Comparison of ENCODE assay signal across 17 cellular contexts in the genomic region with DNA sequence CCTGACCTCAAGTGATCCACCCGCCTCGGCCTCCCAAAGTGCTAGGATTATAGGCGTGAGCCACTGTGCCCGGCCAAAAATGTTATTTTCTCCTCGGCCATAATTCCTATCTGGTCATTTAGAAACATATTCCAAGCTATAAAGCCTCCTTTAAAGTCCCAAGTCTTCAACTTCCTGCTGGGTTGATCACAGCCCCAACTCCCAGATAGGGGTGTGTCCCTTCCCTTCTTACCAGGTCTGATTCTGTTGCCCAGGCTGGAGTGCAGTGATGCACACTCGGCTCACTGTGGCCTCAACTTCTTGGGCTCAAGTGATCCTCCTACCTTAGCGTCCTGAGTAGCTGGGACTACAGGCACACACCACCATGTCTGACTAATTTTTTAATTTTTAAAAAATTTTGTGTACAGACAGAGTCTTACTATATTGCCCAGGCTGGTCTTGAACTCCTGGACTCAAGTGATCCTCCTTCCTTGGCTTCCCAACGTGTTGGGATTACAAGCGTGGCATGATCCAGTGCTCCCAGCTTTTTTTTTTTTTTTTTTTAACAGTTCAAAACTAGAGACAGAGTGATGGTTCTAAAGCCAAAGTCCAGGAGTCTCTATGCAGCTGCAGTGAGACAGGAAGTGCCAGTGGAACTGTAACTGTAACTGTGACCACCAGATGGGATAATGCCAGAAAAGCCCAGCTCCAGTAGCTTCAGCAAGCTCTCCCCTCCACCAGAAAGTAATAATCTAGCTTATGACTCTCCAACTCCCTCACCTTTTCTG. TPM values are rescaled to one million over a fixed set of nuclear protein-coding genes. Genes with fewer than 3 reads are reported as not detected.
A peak's percentile ranks its signal among the peaks of the same experiment; 100 is the strongest.
DNase-seq lines count a peak whose midpoint lies in the region; ATAC-seq and TF ChIP-seq lines count a peak whose summit lies in the region.
"Had no signal": no experiment of that assay in that cellular context is flagged by ENCODE, and none has a peak within 500 bp of the region (broad histone marks: within the 10 kb centered on the region; RNA-seq: fewer than 3 reads in every experiment).

No MANE protein-coding gene starts in this region.

- no peak overlapping the region for H3K27ac ChIP-seq in right cardiac atrium (ENCODE audit: low read length)
- H3K27ac ChIP-seq: adrenal gland had no signal

- peak overlapping the region; percentile 70 for H3K27ac Mint-ChIP-seq in activated CD8-positive, alpha-beta T cell treated with anti-CD3 and anti-CD28 coated beads, Interleukin-2, amount 10 ng/mL, durations not matched to agents 7 days and 5 days
- H3K27ac Mint-ChIP-seq: activated CD4-positive, alpha-beta T cell treated with anti-CD3 and anti-CD28 coated beads, Interleukin-2, amount 10 ng/mL, durations not matched to agents 7 days and 5 days; T-helper 2 cell treated with Interferon-gamma antibody and Interleukin-4, amounts not matched to agents 5 μg/mL and 100 μg/mL, for 36 hours had no signal

- no peak overlapping the region for H3K4me3 Mint-ChIP-seq in activated CD8-positive, alpha-beta T cell treated with anti-CD3 and anti-CD28 coated beads, Interleukin-2, amount 10 ng/mL, durations not matched to agents 7 days and 5 days
- H3K4me3 Mint-ChIP-seq: activated CD4-positive, alpha-beta T cell treated with anti-CD3 and anti-CD28 coated beads, Interleukin-2, amount 10 ng/mL, durations not matched to agents 7 days and 5 days; activated T-cell treated with anti-CD3 and anti-CD28 coated beads, Interleukin-2, amount 50 U/mL, for 72 hours; T-helper 2 cell treated with Interferon-gamma antibody and Interleukin-4, amounts not matched to agents 5 μg/mL and 100 μg/mL, for 36 hours had no signal

- peaks cover 26% of the 10 kb centered on the region for H3K36me3 Mint-ChIP-seq in activated CD8-positive, alpha-beta T cell treated with anti-CD3 and anti-CD28 coated beads, Interleukin-2, amount 10 ng/mL, durations not matched to agents 7 days and 5 days (ENCODE audit: low read depth)

- POLR2A ChIA-PET in activated CD8-positive, alpha-beta T cell treated with anti-CD3 and anti-CD28 coated beads, Interleukin-2, amount 10 ng/mL, durations not matched to agents 7 days and 5 days (lab: Charles Lee): interaction anchor here (1.0 kb wide), 1 partner anchor 10 kb away, joined by 4 read pairs; no protein-coding TSS in a partner anchor

- H3K4me1 Mint-ChIP-seq in activated CD8-positive, alpha-beta T cell treated with anti-CD3 and anti-CD28 coated beads, Interleukin-2, amount 10 ng/mL, durations not matched to agents 7 days and 5 days (ENCODE audit: low read depth): peaks cover 7% of the 10 kb centered on the region

- no peak overlapping the region for H3K4me3 ChIP-seq in right cardiac atrium (ENCODE audit: low read length)
- H3K4me3 ChIP-seq: adrenal gland had no signal

- H3K9me3 ChIP-seq in right cardiac atrium (ENCODE audit: control insufficient read depth, low read length): no peaks in the 10 kb centered on the region
- H3K9me3 ChIP-seq: adrenal gland, Caco-2 had no signal

- WGBS in right cardiac atrium: 85% methylated on average over 9 of the region's 9 CpGs

- H3K4me1 ChIP-seq in right cardiac atrium (ENCODE audit: control insufficient read depth, insufficient read depth, low read length): no peaks in the 10 kb centered on the region
- H3K4me1 ChIP-seq: adrenal gland, Caco-2 had no signal

- peak; percentile 38 for DNase-seq in cardiac septum (ENCODE audit: low spot score)
- no peak for DNase-seq in Right ventricle myocardium inferior (ENCODE audit: missing footprints)
- no peak for DNase-seq in activated CD8-positive, alpha-beta T cell treated with anti-CD3 and anti-CD28 coated beads, Interleukin-2, amount 10 ng/mL, durations not matched to agents 7 days and 5 days
- DNase-seq in left kidney (ENCODE audit: low read depth, low spot score): peak; percentile 21
- no peak for DNase-seq in right cardiac atrium
- no peak for DNase-seq in NCI-H1048 (lab: John Stamatoyannopoulos, UW)
- DNase-seq: activated CD4-positive, alpha-beta T cell treated with anti-CD3 and anti-CD28 coated beads, Interleukin-2, amount 10 ng/mL, durations not matched to agents 7 days and 5 days; activated T-cell treated with anti-CD3 and anti-CD28 coated beads, Interleukin-2, amount 50 U/mL, for 72 hours; adrenal gland; Caco-2; GDM1; IMR-90; NCI-H1105 treated with DMSO at 0.1 percent for 48 hours; stimulated activated naive CD4-positive, alpha-beta T cell had no signal

- no peaks in the 10 kb centered on the region for H3K27me3 ChIP-seq in right cardiac atrium (ENCODE audit: control insufficient read depth, insufficient read depth)
- H3K27me3 ChIP-seq: adrenal gland had no signal

- no peaks in the 10 kb centered on the region for H3K27me3 Mint-ChIP-seq in activated CD8-positive, alpha-beta T cell treated with anti-CD3 and anti-CD28 coated beads, Interleukin-2, amount 10 ng/mL, durations not matched to agents 7 days and 5 days (ENCODE audit: low read depth)
- H3K27me3 Mint-ChIP-seq: activated CD4-positive, alpha-beta T cell treated with anti-CD3 and anti-CD28 coated beads, Interleukin-2, amount 10 ng/mL, durations not matched to agents 7 days and 5 days had no signal

- intact Hi-C loops in cardiac septum (cut with DNase I): no loop called here
- intact Hi-C loops in Right ventricle myocardium inferior (cut with DNase I): no loop called here
- intact Hi-C loops in right cardiac atrium (cut with DNase I): no loop called here

- CTCF ChIA-PET in activated CD8-positive, alpha-beta T cell treated with anti-CD3 and anti-CD28 coated beads, Interleukin-2, amount 10 ng/mL, durations not matched to agents 7 days and 5 days (lab: Charles Lee): interaction anchor here (1.0 to 1.5 kb wide), 2 partner anchors 41 to 99 kb away, joined by 3 read pairs; no protein-coding TSS in a partner anchor

- no peaks in the 10 kb centered on the region for H3K9me3 Mint-ChIP-seq in activated CD8-positive, alpha-beta T cell treated with anti-CD3 and anti-CD28 coated beads, Interleukin-2, amount 10 ng/mL, durations not matched to agents 7 days and 5 days (ENCODE audit: insufficient read depth)
- H3K9me3 Mint-ChIP-seq: activated CD4-positive, alpha-beta T cell treated with anti-CD3 and anti-CD28 coated beads, Interleukin-2, amount 10 ng/mL, durations not matched to agents 7 days and 5 days; activated T-cell treated with anti-CD3 and anti-CD28 coated beads, Interleukin-2, amount 50 U/mL, for 72 hours; T-helper 2 cell treated with Interferon-gamma antibody and Interleukin-4, amounts not matched to agents 5 μg/mL and 100 μg/mL, for 36 hours had no signal

- ATAC-seq in Right ventricle myocardium inferior (no peak), HG03095 (IDR thresholded peaks at IDR 0.05; ENCODE audit: unreplicated experiment) (no peak), SK-N-SH treated with all-trans-retinoic acid at 6 μM for 48 hours (no peak), right cardiac atrium (no peak)
- no peak for ATAC-seq in activated CD8-positive, alpha-beta T cell treated with anti-CD3 and anti-CD28 coated beads, Interleukin-2, amount 10 ng/mL, durations not matched to agents 7 days and 5 days
- ATAC-seq: activated T-cell treated with anti-CD3 and anti-CD28 coated beads, Interleukin-2, amount 50 U/mL, for 72 hours had no signal

TF ChIP-seq in SK-N-SH treated with all-trans-retinoic acid at 6 μM for 48 hours, 23 proteins besides CTCF, POLR2A, EP300 and RAD21:
- TF ChIP-seq ISL1 (CRISPR knock-in tag; IDR thresholded peaks at IDR 0.05): no peak

RNA-seq across cellular contexts. Expression of a gene that starts 8.2 kb away (rescaled TPM):
- total RNA-seq in cardiac septum (48.1 TPM), Right ventricle myocardium inferior (57.9 TPM), right cardiac atrium (10 to 100 TPM; 42.9 to 50.5 (median 46.3) TPM)
- total RNA-seq in activated CD8-positive, alpha-beta T cell treated with anti-CD3 and anti-CD28 coated beads, Interleukin-2, amount 10 ng/mL, durations not matched to agents 7 days and 5 days: 10 to 100 TPM; 35.9 to 40.2 TPM
- polyA plus RNA-seq in right cardiac atrium: 12.1 TPM

RNA-seq across cellular contexts. Expression of a gene that starts 42.8 kb away (rescaled TPM):
- total RNA-seq in cardiac septum (36.7 TPM), Right ventricle myocardium inferior (130 TPM), right cardiac atrium (10 to 100 TPM; 43.6 to 48.2 (median 45.1) TPM)
- 10 to 100 TPM; 29.9 to 33.1 TPM for total RNA-seq in activated CD8-positive, alpha-beta T cell treated with anti-CD3 and anti-CD28 coated beads, Interleukin-2, amount 10 ng/mL, durations not matched to agents 7 days and 5 days
- 57.7 TPM for polyA plus RNA-seq in right cardiac atrium

Comparison
In these comparisons a context has a peak if more than half of its experiments do, and no peak if none do; other contexts are left out.
1. DNase-seq: peak in cardiac septum (single experiment) and left kidney (single experiment); none in Right ventricle myocardium inferior (single experiment), activated CD8-positive, alpha-beta T cell treated with anti-CD3 and anti-CD28 coated beads, Interleukin-2, amount 10 ng/mL, durations not matched to agents 7 days and 5 days (single experiment), right cardiac atrium (0 of 3) and NCI-H1048 (single experiment).